In the genomic region with DNA sequence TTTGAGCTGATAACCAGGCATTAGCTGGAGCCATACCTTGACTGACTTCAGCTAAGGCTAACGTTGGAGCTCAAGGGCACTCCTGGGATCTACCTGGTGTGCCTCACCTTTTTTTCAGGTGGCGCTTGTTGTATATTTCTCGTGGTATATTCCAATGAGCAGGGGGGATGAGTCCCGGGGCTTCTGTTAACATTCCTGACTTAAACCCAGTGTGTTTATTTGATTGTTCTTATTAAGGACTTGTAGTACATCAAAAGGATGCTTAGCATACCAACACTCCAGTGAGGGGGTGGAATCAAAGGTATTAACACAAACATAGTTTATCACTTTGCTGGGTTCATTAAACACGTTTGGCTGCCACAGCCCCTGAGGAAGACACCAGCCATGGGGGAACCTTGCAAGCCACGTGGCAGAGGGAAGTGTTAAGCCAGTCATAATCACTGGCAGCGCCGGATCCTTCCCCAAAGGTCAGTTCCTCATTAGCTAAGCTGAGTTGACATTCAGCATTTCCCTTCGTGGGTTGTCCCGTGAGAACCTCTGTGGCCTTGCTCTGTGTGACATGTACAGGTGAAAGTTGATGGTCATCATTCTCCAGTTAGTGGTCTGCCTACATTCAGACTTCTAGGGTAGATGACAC, we compare ENCODE assay signal across 8 cellular contexts.
DNase-seq lines count a peak whose midpoint lies in the region; ATAC-seq, FAIRE-seq and TF ChIP-seq lines count a peak whose summit lies in the region.

No MANE protein-coding gene starts in this region.

- no peak for FAIRE-seq in GM12891 (lab: Jason Lieb, UNC)

- peak overlapping the region; percentile 54 to 85 (median 76) for H3K9ac ChIP-seq in skeletal muscle tissue (ENCODE audit: low read depth in 1 of 3, low read length in 3 of 3)

- H3K27me3 ChIP-seq in right cardiac atrium (ENCODE audit: control insufficient read depth, insufficient read depth) (no peaks in the 10 kb centered on the region), skeletal muscle tissue (ENCODE audit: control insufficient read depth in 3 of 3, insufficient read depth in 3 of 3, low read length in 3 of 3) (no peaks in the 10 kb centered on the region)

- no peak for TF ChIP-seq POLR2A in GM12891 (IDR thresholded peaks at IDR 0.05; ENCODE audit: low read depth, low read length)

- H3K4me3 ChIP-seq in WI38 (ENCODE audit: low read depth, low read length) (peak overlapping the region; percentile 17; the same call in 1 of the 2 replicates), right cardiac atrium (ENCODE audit: low read length) (no peak overlapping the region), skeletal muscle tissue (ENCODE audit: low read length in 3 of 3) (no peak overlapping the region)

- H3K36me3 ChIP-seq in skeletal muscle tissue (ENCODE audit: control insufficient read depth in 3 of 3, insufficient read depth in 3 of 3, low read length in 3 of 3): peaks cover 3 to 11% (median 5%) of the 10 kb centered on the region in 3 donors

- intact Hi-C loops in right cardiac atrium (cut with DNase I): no loop called here

- DNase-seq in GM12891 (ENCODE audit: insufficient read length, low spot score) (no peak), right cardiac atrium (peak; percentile 65 to 82 (median 75)), T-helper 9 cell (no peak), iPS-NIHi7 (ENCODE audit: extremely low spot score) (no peak), SHP77 treated with DMSO at 0.1 percent for 48 hours (lab: John Stamatoyannopoulos, UW) (no peak)

- ATAC-seq in HG03135 (IDR thresholded peaks at IDR 0.05; ENCODE audit: unreplicated experiment) (peak; percentile 56), right cardiac atrium (peak in 1 of 2 donors; percentile 36)

- no peaks in the 10 kb centered on the region for H3K9me3 ChIP-seq in right cardiac atrium (ENCODE audit: control insufficient read depth, low read length)
- no peaks in the 10 kb centered on the region for H3K9me3 ChIP-seq in skeletal muscle tissue (ENCODE audit: control insufficient read depth in 3 of 3, low read length in 3 of 3)

- H3K27ac ChIP-seq in right cardiac atrium (ENCODE audit: low read length): peak overlapping the region; percentile 96
- peak overlapping the region; percentile 93 for H3K27ac ChIP-seq in skeletal muscle tissue (ENCODE audit: low read depth, low read length)

- 41% methylated on average over 10 of the region's 10 CpGs for WGBS in right cardiac atrium

- H3K4me1 ChIP-seq in right cardiac atrium (ENCODE audit: control insufficient read depth, insufficient read depth, low read length): peaks cover 26% of the 10 kb centered on the region
- peaks cover 74 to 88% (median 83%) of the 10 kb centered on the region in 3 donors for H3K4me1 ChIP-seq in skeletal muscle tissue (ENCODE audit: control insufficient read depth in 3 of 3, insufficient read depth in 3 of 3, low read length in 3 of 3)

- TF ChIP-seq CTCF in WI38 (IDR thresholded peaks at IDR 0.05; ENCODE audit: low read depth, low read length): no peak

TF ChIP-seq in GM12891, 5 proteins besides CTCF, POLR2A, EP300 and RAD21:
- peak; percentile 78 for TF ChIP-seq SPI1 (IDR thresholded peaks at IDR 0.05; ENCODE audit: low read depth, low read length)
- TF ChIP-seq TAF1 (IDR thresholded peaks at IDR 0.05; ENCODE audit: low read depth, low read length): no peak

Comparison
In these comparisons a context has a peak if more than half of its experiments do, and no peak if none do; other contexts are left out.
1. DNase-seq: peak in right cardiac atrium (3 of 3); none in GM12891 (single experiment), T-helper 9 cell (single experiment), iPS-NIHi7 (single experiment) and SHP77 treated with DMSO at 0.1 percent for 48 hours (single experiment).